ENCODE assay signal across 20 cellular contexts in genomic region chr2:136015688-136016087, GRCh38. TPM values are rescaled to one million over a fixed set of nuclear protein-coding genes. Genes with fewer than 3 reads are reported as not detected.
DNase-seq lines count a peak whose midpoint lies in the region; ATAC-seq and TF ChIP-seq lines count a peak whose summit lies in the region.
"Had no signal": no experiment of that assay in that cellular context is flagged by ENCODE, and none has a peak within 500 bp of the region (broad histone marks: within the 10 kb centered on the region; RNA-seq: fewer than 3 reads in every experiment).

No MANE protein-coding gene starts in this region.

- H2AFZ ChIP-seq in DND-41 (ENCODE audit: low read depth, low read length): no peak overlapping the region

- POLR2A ChIA-PET in naive thymus-derived CD4-positive, alpha-beta T cell (lab: Charles Lee): interaction anchor here (0.5 kb wide), 1 partner anchor 116 kb away, joined by 3 read pairs; no protein-coding TSS in a partner anchor

- H3K79me2 ChIP-seq in DND-41 (ENCODE audit: insufficient read depth, low read length): no peaks in the 10 kb centered on the region

- no peak overlapping the region for H3K4me3 Mint-ChIP-seq in naive thymus-derived CD4-positive, alpha-beta T cell
- H3K4me3 Mint-ChIP-seq in T-helper 2 cell treated with Interferon-gamma antibody and Interleukin-4, amounts not matched to agents 5 μg/mL and 100 μg/mL, for 36 hours: no peak overlapping the region

- H3K27ac ChIP-seq in BLaER1 (no peak overlapping the region), DND-41 (ENCODE audit: low read length) (no peak overlapping the region)
- no peak overlapping the region for H3K27ac ChIP-seq in naive thymus-derived CD4-positive, alpha-beta T cell (ENCODE audit: low read depth, low read length)

- peaks cover 0 to 23% (median 0%) of the 10 kb centered on the region in 5 donors for H3K36me3 Mint-ChIP-seq in naive thymus-derived CD4-positive, alpha-beta T cell
- peaks cover 2% of the 10 kb centered on the region for H3K36me3 Mint-ChIP-seq in T-helper 2 cell treated with Interferon-gamma antibody and Interleukin-4, amounts not matched to agents 5 μg/mL and 100 μg/mL, for 36 hours (ENCODE audit: low read depth)

- CTCF ChIA-PET in naive thymus-derived CD4-positive, alpha-beta T cell (lab: Charles Lee): interaction anchor here (0.7 kb wide), 1 partner anchor 8 kb away, joined by 6 read pairs; no protein-coding TSS in a partner anchor

- H3K4me1 Mint-ChIP-seq in naive thymus-derived CD4-positive, alpha-beta T cell: peaks cover 15 to 32% (median 22%) of the 10 kb centered on the region in 7 donors
- peaks cover 27% of the 10 kb centered on the region for H3K4me1 Mint-ChIP-seq in T-helper 2 cell treated with Interferon-gamma antibody and Interleukin-4, amounts not matched to agents 5 μg/mL and 100 μg/mL, for 36 hours (ENCODE audit: low read depth)

- intact Hi-C loops in naive thymus-derived CD4-positive, alpha-beta T cell (cut with micrococcal nuclease): no loop called here

- no peak overlapping the region for H3K4me3 ChIP-seq in BLaER1
- H3K4me3 ChIP-seq in DND-41 (ENCODE audit: low read depth in 1 of 2, low read length in 2 of 2): no peak overlapping the region
- no peak overlapping the region for H3K4me3 ChIP-seq in naive thymus-derived CD4-positive, alpha-beta T cell (ENCODE audit: low read length)

- H3K4me1 ChIP-seq in BLaER1: peaks cover 58% of the 10 kb centered on the region
- no peaks in the 10 kb centered on the region for H3K4me1 ChIP-seq in DND-41 (ENCODE audit: insufficient read depth, low read length)
- H3K4me1 ChIP-seq in naive thymus-derived CD4-positive, alpha-beta T cell (ENCODE audit: control insufficient read depth in 2 of 2, insufficient read depth in 2 of 2, low read length in 2 of 2): peaks cover 0 to 7% of the 10 kb centered on the region in 2 donors
- H3K4me1 ChIP-seq: BE2C had no signal

- ATAC-seq in DND-41 (ENCODE audit: insufficient read depth, low read depth) (0 out of 3 replicates have a peak, but pooled peaks have one; percentile 14), SK-N-SH treated with all-trans-retinoic acid at 6 μM for 48 hours (peak; percentile 24; the same call in 1 of the 3 replicates)
- peak; percentile 63 for ATAC-seq in naive thymus-derived CD4-positive, alpha-beta T cell
- ATAC-seq: Panc1, Right ventricle myocardium inferior had no signal

- no peaks in the 10 kb centered on the region for H3K36me3 ChIP-seq in BLaER1
- no peaks in the 10 kb centered on the region for H3K36me3 ChIP-seq in DND-41 (ENCODE audit: insufficient read depth, low read length)
- H3K36me3 ChIP-seq in naive thymus-derived CD4-positive, alpha-beta T cell (ENCODE audit: control insufficient read depth in 2 of 3, insufficient read depth in 3 of 3, low read length in 3 of 3): no peaks in the 10 kb centered on the region
- H3K36me3 ChIP-seq: BE2C had no signal

- H4K20me1 ChIP-seq in BLaER1 (no peaks in the 10 kb centered on the region), DND-41 (ENCODE audit: insufficient read depth, low read length) (no peaks in the 10 kb centered on the region)

- H3K27me3 ChIP-seq in BLaER1 (no peaks in the 10 kb centered on the region), DND-41 (ENCODE audit: insufficient read depth, low read length, poor library complexity) (no peaks in the 10 kb centered on the region)
- H3K27me3 ChIP-seq in naive thymus-derived CD4-positive, alpha-beta T cell (ENCODE audit: control insufficient read depth in 2 of 2, insufficient read depth in 2 of 2, low read length in 2 of 2): no peaks in the 10 kb centered on the region
- H3K27me3 ChIP-seq: BE2C had no signal

- H3K9me3 Mint-ChIP-seq in naive thymus-derived CD4-positive, alpha-beta T cell: peaks cover 0 to 3% (median 0%) of the 10 kb centered on the region in 11 donors
- H3K9me3 Mint-ChIP-seq in T-helper 2 cell treated with Interferon-gamma antibody and Interleukin-4, amounts not matched to agents 5 μg/mL and 100 μg/mL, for 36 hours: no peaks in the 10 kb centered on the region

- H3K9ac ChIP-seq in BLaER1: no peak overlapping the region
- no peak overlapping the region for H3K9ac ChIP-seq in DND-41 (ENCODE audit: low read depth, low read length)

- peak overlapping the region; percentile 42 for H3K4me2 ChIP-seq in BLaER1
- no peak overlapping the region for H3K4me2 ChIP-seq in DND-41 (ENCODE audit: insufficient read depth, low read length)

- H3K27me3 Mint-ChIP-seq in naive thymus-derived CD4-positive, alpha-beta T cell: no peaks in the 10 kb centered on the region
- no peaks in the 10 kb centered on the region for H3K27me3 Mint-ChIP-seq in T-helper 2 cell treated with Interferon-gamma antibody and Interleukin-4, amounts not matched to agents 5 μg/mL and 100 μg/mL, for 36 hours (ENCODE audit: low read depth)

- H3K27ac Mint-ChIP-seq in naive thymus-derived CD4-positive, alpha-beta T cell: peak overlapping the region in 1 of 9 donors; percentile 13
- no peak overlapping the region for H3K27ac Mint-ChIP-seq in T-helper 2 cell treated with Interferon-gamma antibody and Interleukin-4, amounts not matched to agents 5 μg/mL and 100 μg/mL, for 36 hours

- TF ChIP-seq CTCF in DND-41 (IDR thresholded peaks at IDR 0.05; ENCODE audit: borderline replicate concordance, extremely low read depth, low read length, poor library complexity, severe bottlenecking): no peak

- no peak for DNase-seq in DND-41
- DNase-seq in naive thymus-derived CD4-positive, alpha-beta T cell: no peak
- no peak for DNase-seq in inferior parietal cortex (ENCODE audit: extremely low spot score)
- no peak for DNase-seq in stimulated activated CD4-positive, alpha-beta T cell treated with anti-CD3 and anti-CD28 coated beads, Interleukin-2, amount 100 ng/mL, for 24 hours
- no peak for DNase-seq in GOT3 (lab: John Stamatoyannopoulos, UW)
- DNase-seq in T-helper 2 cell treated with Interferon-gamma antibody and Interleukin-4, amounts not matched to agents 5 μg/mL and 100 μg/mL, for 36 hours (ENCODE audit: low spot score): no peak
- DNase-seq: ACHN, BE2C, DMS153, H7, KG1, NCI-H1105 treated with DMSO at 0.1 percent for 48 hours, NCI-H187, NCI-H2171, NCI-H446 treated with DMSO at 0.1 percent for 48 hours, NCI-H748 treated with DMSO at 0.1 percent for 48 hours had no signal

- peaks cover 4% of the 10 kb centered on the region; the same call in 1 of the 2 replicates for H3K9me3 ChIP-seq in BLaER1
- no peaks in the 10 kb centered on the region for H3K9me3 ChIP-seq in DND-41 (ENCODE audit: insufficient read depth, low read length, severe bottlenecking)
- H3K9me3 ChIP-seq in naive thymus-derived CD4-positive, alpha-beta T cell (ENCODE audit: control insufficient read depth in 2 of 3, low read length in 3 of 3): no peaks in the 10 kb centered on the region
- H3K9me3 ChIP-seq: BE2C had no signal

TF ChIP-seq in SK-N-SH treated with all-trans-retinoic acid at 6 μM for 48 hours, 23 proteins besides CTCF, POLR2A, EP300 and RAD21:
- TF ChIP-seq ZC3H10 (CRISPR knock-in tag; IDR thresholded peaks at IDR 0.05) (no peak), CSDC2 (CRISPR knock-in tag; IDR thresholded peaks at IDR 0.05) (no peak), SNAI2 (CRISPR knock-in tag; IDR thresholded peaks at IDR 0.05) (no peak), ZNF70 (CRISPR knock-in tag; IDR thresholded peaks at IDR 0.05) (no peak), CSRNP3 (CRISPR knock-in tag; IDR thresholded peaks at IDR 0.05) (no peak)

RNA-seq across cellular contexts. Expression of gene DARS1, which starts 30.3 kb away (rescaled TPM):
- total RNA-seq in naive thymus-derived CD4-positive, alpha-beta T cell: 100 to 1,000 TPM in 1 of 5 experiments, 10 to 100 TPM in 4; 45.3 to 140 (median 63.4) TPM
- 100 to 1,000 TPM; 102 to 124 TPM for polyA plus RNA-seq in naive thymus-derived CD4-positive, alpha-beta T cell
